ENCODE assay signal across 18 cellular contexts in the genomic region with DNA sequence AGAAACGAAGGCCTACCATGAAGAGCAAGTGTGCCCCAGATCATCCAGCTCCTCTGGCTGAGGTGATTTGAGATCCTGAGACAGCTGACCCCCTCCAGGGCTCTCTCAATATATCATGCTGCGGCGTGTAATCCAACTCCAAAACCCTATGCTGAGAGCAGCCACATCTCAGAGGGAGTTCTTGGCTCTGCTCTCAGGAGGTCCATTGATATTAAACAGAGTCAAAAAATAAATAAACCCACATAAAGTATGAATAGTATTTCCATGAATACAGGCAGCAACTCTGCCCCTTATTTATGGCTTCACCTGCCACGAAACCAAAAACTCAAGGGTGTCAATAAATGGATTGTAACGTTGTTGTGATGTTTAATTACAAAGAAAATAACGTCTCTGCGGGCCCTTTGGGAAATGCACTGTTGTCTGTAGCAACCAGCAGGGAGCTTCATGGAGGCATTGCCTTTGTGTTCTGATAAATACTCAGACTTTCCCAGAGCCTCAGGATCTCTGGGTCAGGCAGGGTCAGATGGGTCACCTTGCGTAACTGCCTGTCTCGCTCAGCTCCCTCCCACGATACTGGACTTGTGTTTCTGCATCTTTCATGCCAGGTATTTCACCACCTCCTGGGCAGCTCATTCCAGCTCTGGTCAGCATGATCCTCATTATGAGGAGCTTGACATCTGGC.
DNase-seq lines count a peak whose midpoint lies in the region; ATAC-seq and TF ChIP-seq lines count a peak whose summit lies in the region.
"Had no signal": no experiment of that assay in that cellular context is flagged by ENCODE, and none has a peak within 500 bp of the region (broad histone marks: within the 10 kb centered on the region; RNA-seq: fewer than 3 reads in every experiment).

No MANE protein-coding gene starts in this region.

- H3K9me3 ChIP-seq in WERI-Rb-1 (ENCODE audit: severe bottlenecking) (no peaks in the 10 kb centered on the region), iPS-20b (ENCODE audit: insufficient read depth, low read depth, low read length) (no peaks in the 10 kb centered on the region), uterus (no peaks in the 10 kb centered on the region)

- DNase-seq in NCI-H1436 (lab: John Stamatoyannopoulos, UW), result peak; percentile 51
- DNase-seq in NCI-H1436 treated with DMSO at 0.1 percent for 48 hours (lab: John Stamatoyannopoulos, UW), result no peak
- DNase-seq in WERI-Rb-1, result peak; percentile 58
- DNase-seq in uterus, result peak; percentile 24 to 61
- no peak for DNase-seq in activated CD4-positive, CD25-positive, alpha-beta regulatory T cell (lab: John Stamatoyannopoulos, UW)
- DNase-seq: activated CD4-positive, alpha-beta T cell treated with anti-CD3 and anti-CD28 coated beads, Interleukin-2, amount 10 ng/mL, durations not matched to agents 24 days and 14 days; activated naive CD4-positive, alpha-beta T cell treated with anti-CD3 and anti-CD28 coated beads, Interleukin-2, amount 10 ng/mL, durations not matched to agents 7 days and 5 days; activated T-cell treated with anti-CD3 and anti-CD28 coated beads for 4 hours; CD4-positive, CD25-positive, alpha-beta regulatory T cell; effector CD4-positive, alpha-beta T cell; mesenchymal stem cell; NCI-H2171; occipital lobe; SHP77 treated with DMSO at 0.1 percent for 48 hours had no signal

- TF ChIP-seq CTCF in WERI-Rb-1 (IDR thresholded peaks at IDR 0.05; ENCODE audit: low read depth, low read length) (no peak), uterus (IDR thresholded peaks at IDR 0.05) (no peak)

- no peak for TF ChIP-seq POLR2A in uterus (IDR thresholded peaks at IDR 0.05)

- H3K36me3 ChIP-seq in WERI-Rb-1 (no peaks in the 10 kb centered on the region), iPS-20b (ENCODE audit: insufficient read depth, low read depth, low read length) (peaks cover 18% of the 10 kb centered on the region), uterus (no peaks in the 10 kb centered on the region)

- intact Hi-C loops in uterus (cut with DNase I; ENCODE audit: low total_unique reads), result no loop called here

- H3K4me3 ChIP-seq in WERI-Rb-1 (ENCODE audit: low read depth, low read length) (peak overlapping the region; percentile 26), iPS-20b (ENCODE audit: low read length) (peak overlapping the region; percentile 25; the same call in 1 of the 2 replicates), uterus (no peak overlapping the region)
- H3K4me3 ChIP-seq: smooth muscle cell had no signal

- H3K27me3 ChIP-seq in WERI-Rb-1 (ENCODE audit: insufficient read depth, low read depth, severe bottlenecking) (no peaks in the 10 kb centered on the region), iPS-20b (ENCODE audit: insufficient read depth, low read length) (no peaks in the 10 kb centered on the region), uterus (no peaks in the 10 kb centered on the region)

- H3K27ac ChIP-seq in WERI-Rb-1 (peak overlapping the region; percentile 67), iPS-20b (ENCODE audit: low read length) (no peak overlapping the region), uterus (no peak overlapping the region)

- ATAC-seq in GM19455 (IDR thresholded peaks at IDR 0.05; ENCODE audit: unreplicated experiment), result no peak
- ATAC-seq in HG03097 (IDR thresholded peaks at IDR 0.05; ENCODE audit: low FRiP score, unreplicated experiment), result no peak

- H3K9ac ChIP-seq in iPS-20b (ENCODE audit: low read depth, low read length), result 0 out of 2 replicates have a peak overlapping the region, but pooled peaks have one; percentile 9

- H3K4me1 ChIP-seq in iPS-20b (ENCODE audit: insufficient read depth, low read length) (peaks cover 28% of the 10 kb centered on the region), uterus (no peaks in the 10 kb centered on the region)

Comparison
In these comparisons a context has a peak if more than half of its experiments do, and no peak if none do; other contexts are left out.
1. DNase-seq: peak in NCI-H1436 (single experiment), WERI-Rb-1 (single experiment) and uterus (2 of 2); none in NCI-H1436 treated with DMSO at 0.1 percent for 48 hours (single experiment) and activated CD4-positive, CD25-positive, alpha-beta regulatory T cell (0 of 4).
2. H3K4me3 ChIP-seq: peak in WERI-Rb-1 (single experiment) and iPS-20b (single experiment); none in uterus (0 of 2).